In genomic region chr13:66037096-66037495, GRCh38 we compare ENCODE assay signal across 6 cellular contexts.
"Had no signal": no experiment of that assay in that cellular context is flagged by ENCODE, and none has a peak within 500 bp of the region (broad histone marks: within the 10 kb centered on the region; RNA-seq: fewer than 3 reads in every experiment).

No MANE protein-coding gene starts in this region.

- H3K9me3 ChIP-seq: HAP-1 had no signal

- H3K27ac ChIP-seq: GM23248 had no signal

- H3K9ac ChIP-seq: GM23248 had no signal

- DNase-seq: GM23248, GOT3, H7, IMR-90 had no signal

- H2AFZ ChIP-seq: GM23248 had no signal

- H3K36me3 ChIP-seq: HAP-1 had no signal

- H3K4me3 ChIP-seq: GM23248, HAP-1, K562 had no signal
